ENCODE assay signal across 7 cellular contexts in the genomic region with DNA sequence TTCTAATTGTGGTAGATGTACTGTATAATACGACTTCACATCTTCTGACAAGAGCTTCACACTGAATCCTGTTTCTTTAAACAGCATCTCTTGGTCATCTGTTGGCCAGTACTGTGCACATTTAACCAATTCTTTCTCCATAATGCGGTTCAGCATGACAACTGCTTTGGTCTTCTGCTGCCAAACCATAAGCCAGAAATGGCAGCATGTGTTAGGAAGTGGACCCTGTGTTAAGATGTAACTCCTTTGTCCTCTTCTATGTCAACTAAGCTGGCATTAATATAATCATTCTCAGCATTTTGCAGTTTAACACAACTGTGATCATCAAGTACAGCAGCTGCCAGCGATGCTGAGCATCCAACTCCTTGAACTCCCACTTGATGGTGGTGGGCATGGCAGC. TPM values are rescaled to one million over a fixed set of nuclear protein-coding genes. Genes with fewer than 3 reads are reported as not detected.
DNase-seq lines count a peak whose midpoint lies in the region; ATAC-seq, FAIRE-seq and TF ChIP-seq lines count a peak whose summit lies in the region.
"Not testable (repeated sequence)": the region's sequence is repeated elsewhere in the genome, so short reads cannot be mapped to it uniquely, and the experiment has no call there.

No MANE protein-coding gene starts in this region.

- H3K27ac Mint-ChIP-seq in naive B cell, result peak overlapping the region in 4 of 6 donors; percentile 70 to 91 (median 82)

- H3K27me3 Mint-ChIP-seq in naive B cell, result not testable (repeated sequence)

- not testable (repeated sequence) for H3K36me3 ChIP-seq in keratinocyte (ENCODE audit: control insufficient read depth in 2 of 2, extremely low read depth in 1 of 2, insufficient read depth in 2 of 2, low read length in 2 of 2)
- H3K36me3 ChIP-seq in spleen, result peaks cover 0 to 72% (median 6%) of the 10 kb centered on the region in 6 donors

- dilution Hi-C loops in keratinocyte (cut with MboI; ENCODE audit: extremely low pct_ligation_motif_present, low sequenced_read_pairs), result not testable (repeated sequence)

- not testable (repeated sequence) for H3K9me1 ChIP-seq in keratinocyte (ENCODE audit: control insufficient read depth, extremely low read depth, insufficient read depth, low read length)

- not testable (repeated sequence) for TF ChIP-seq CTCF in D721Med (IDR thresholded peaks at IDR 0.05; ENCODE audit: insufficient read depth, missing control alignments); keratinocyte (optimal IDR thresholded peaks at IDR 0.05 in 1 of 3, IDR thresholded peaks at IDR 0.05 in 1 of 3, conservative IDR thresholded peaks at IDR 0.05 in 1 of 3; ENCODE audit: extremely low read depth in 1 of 3, insufficient read depth in 2 of 3, low read length in 3 of 3); spleen (IDR thresholded peaks at IDR 0.05 in 8 of 11, conservative IDR thresholded peaks at IDR 0.05 in 3 of 11)

- peaks cover 37 to 75% (median 69%) of the 10 kb centered on the region in 3 donors for H3K4me1 Mint-ChIP-seq in naive B cell

- peaks cover 37 to 43% of the 10 kb centered on the region in 2 donors for H3K36me3 Mint-ChIP-seq in naive B cell

- WGBS in spleen, 5 donors, result 95 to 100% (median 97%) methylated on average over 3 of the region's 3 CpGs

- H3K9ac ChIP-seq in keratinocyte (ENCODE audit: control insufficient read depth, extremely low read depth, insufficient read depth, low read length), result not testable (repeated sequence)

- not testable (repeated sequence) for DNase-seq in D721Med (ENCODE audit: insufficient read length, low spot score); H54 (ENCODE audit: insufficient read length, low spot score); keratinocyte (ENCODE audit: low read depth, low spot score); naive B cell; urothelium cell line (ENCODE audit: low spot score)
- DNase-seq in myocyte (ENCODE audit: low read depth) (peak; percentile 57), spleen (peak; percentile 43)

- TF ChIP-seq POLR2A in H54 (IDR thresholded peaks at IDR 0.05; ENCODE audit: low read depth, low read length); spleen (IDR thresholded peaks at IDR 0.05): not testable (repeated sequence)

- H4K20me1 ChIP-seq in keratinocyte (ENCODE audit: control insufficient read depth, extremely low read depth, insufficient read depth, low read length), result not testable (repeated sequence)

- not testable (repeated sequence) for ATAC-seq in naive B cell (ENCODE audit: low read depth in 2 of 2)

- H3K27ac ChIP-seq in keratinocyte (ENCODE audit: control insufficient read depth, insufficient read depth, low read length); spleen: not testable (repeated sequence)

- H3K4me1 ChIP-seq in keratinocyte (ENCODE audit: control insufficient read depth, extremely low read depth, insufficient read depth, low read length), result not testable (repeated sequence)
- peaks cover 0 to 14% (median 0%) of the 10 kb centered on the region in 6 donors for H3K4me1 ChIP-seq in spleen

- H3K9me3 Mint-ChIP-seq in naive B cell, result peaks cover 0 to 26% (median 10%) of the 10 kb centered on the region in 7 donors

- H3K4me2 ChIP-seq in keratinocyte (ENCODE audit: control insufficient read depth, extremely low read depth, insufficient read depth, low read depth, low read length), result not testable (repeated sequence)

- not testable (repeated sequence) for H2AFZ ChIP-seq in keratinocyte (ENCODE audit: control insufficient read depth, low read length)

- H3K4me3 Mint-ChIP-seq in naive B cell, result not testable (repeated sequence)

- intact Hi-C loops in spleen (cut with DNase I; ENCODE audit: low total_unique reads), result not testable (repeated sequence)

- not testable (repeated sequence) for H3K4me3 ChIP-seq in keratinocyte (ENCODE audit: control insufficient read depth in 2 of 3, extremely low read depth in 1 of 3, insufficient read depth in 2 of 3, low read depth in 1 of 3, low read length in 3 of 3); spleen

- H3K9me3 ChIP-seq in keratinocyte (ENCODE audit: control insufficient read depth, low read depth, low read length); spleen: not testable (repeated sequence)

- not testable (repeated sequence) for H3K79me2 ChIP-seq in keratinocyte (ENCODE audit: control insufficient read depth, insufficient read depth, low read length)

- not testable (repeated sequence) for H3K27me3 ChIP-seq in keratinocyte (ENCODE audit: control insufficient read depth, extremely low read depth, insufficient read depth, low read length); spleen (replicated peaks in 1 of 7)

- FAIRE-seq in D721Med (lab: Jason Lieb, UNC), result peak; percentile 81
- peak; percentile 92 for FAIRE-seq in H54 (lab: Jason Lieb, UNC)
- FAIRE-seq in keratinocyte (lab: Jason Lieb, UNC), result peak; percentile 41
- peak; percentile 62 for FAIRE-seq in urothelium cell line (lab: Jason Lieb, UNC)

RNA-seq across cellular contexts. Expression of a gene that starts 22.3 kb away (rescaled TPM):
- polyA plus RNA-seq in keratinocyte, result 9.1 to 14.8 TPM (median 10.7 TPM) in 3 replicates
- 48.1 TPM for polyA plus RNA-seq in keratinocyte (2011; ENCODE audit: low read depth)
- 6.2 and 9.0 TPM in 2 replicates for polyA plus RNA-seq in keratinocyte (2011; cell fraction: cytosol; rRNA removed)
- polyA plus RNA-seq in keratinocyte (2011; cell fraction: nucleus; rRNA removed), result 8.4 and 9.1 TPM in 2 replicates
- 8.8 and 10.0 TPM in 2 replicates for polyA plus RNA-seq in keratinocyte (2012; ENCODE audit: low replicate concordance)
- polyA minus RNA-seq in keratinocyte, result 11.6 to 31.6 TPM (median 14.6 TPM) in 3 replicates
- polyA minus RNA-seq in keratinocyte (2011; cell fraction: cytosol; rRNA and poly(A)+ RNA removed), result 20.9 TPM
- polyA minus RNA-seq in keratinocyte (2011; cell fraction: nucleus; rRNA and poly(A)+ RNA removed), result 16.0 and 29.9 TPM in 2 replicates
- 43.1 and 44.0 TPM in 2 replicates for total RNA-seq in myocyte
- 5.6 TPM for polyA plus RNA-seq in myocyte (2012)
- polyA plus RNA-seq in naive B cell (ENCODE audit: low read depth in 6 of 6), result 100 to 1,000 TPM in 5 of 6 donors, 10 to 100 TPM in 1; 90.9 to 349 (median 298) TPM
- 100 to 1,000 TPM in 2 of 7 donors, 10 to 100 TPM in 5; 54.7 to 118 (median 89.3) TPM for total RNA-seq in spleen
- 10 to 100 TPM; 25.6 to 28.5 (median 27.0) TPM for polyA plus RNA-seq in spleen
